Comparison of ENCODE assay signal across 1 cellular context in the genomic region with DNA sequence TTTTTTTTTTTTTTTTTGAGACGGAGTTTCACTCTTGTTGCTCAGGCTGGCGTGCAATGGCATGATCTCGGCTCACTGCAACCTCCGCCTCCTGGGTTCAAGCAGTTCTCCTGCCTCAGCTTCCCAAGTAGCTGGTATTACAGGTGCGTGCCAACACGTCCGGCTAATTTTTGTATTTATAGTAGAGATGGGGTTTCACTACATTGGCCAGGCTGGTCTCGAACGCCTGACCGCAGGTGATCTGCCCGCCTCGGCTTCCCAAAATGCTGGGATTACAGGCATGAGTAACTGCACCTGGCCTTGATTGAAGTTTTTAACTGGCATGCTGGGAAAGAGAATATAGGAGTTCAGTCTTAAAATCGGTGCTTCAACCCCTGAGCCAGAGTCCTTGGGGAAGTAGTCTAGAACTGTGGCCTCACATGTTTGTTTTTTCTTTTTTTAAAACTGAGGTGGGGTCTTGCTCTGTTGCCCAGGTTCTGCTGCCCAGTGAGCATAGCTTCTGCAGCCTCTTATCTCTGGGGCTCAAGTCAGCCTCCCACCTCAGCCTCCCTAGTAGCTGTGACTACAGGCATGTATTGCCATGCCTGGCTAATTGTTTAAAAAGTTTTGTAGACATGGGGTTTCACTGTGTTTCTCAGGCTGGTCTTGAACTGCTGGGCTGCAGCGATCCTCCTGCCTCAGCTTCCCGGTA.
TF ChIP-seq lines count a peak whose summit lies in the region.

No MANE protein-coding gene starts in this region.

TF ChIP-seq in HepG2, 621 proteins besides CTCF, POLR2A, EP300 and RAD21 (continues in another document):
- TF ChIP-seq IKZF4 (CRISPR knock-in tag; IDR thresholded peaks at IDR 0.05; ENCODE audit: borderline replicate concordance, low read depth, not compliant biosample characterization) (no peak), NFATC3 (CRISPR knock-in tag; IDR thresholded peaks at IDR 0.05) (no peak), HMGA1 (CRISPR knock-in tag; conservative IDR thresholded peaks at IDR 0.05) (no peak), SRF (IDR thresholded peaks at IDR 0.05; ENCODE audit: low read depth, low read length) (no peak), HOXA7 (CRISPR knock-in tag; IDR thresholded peaks at IDR 0.05) (no peak), MXI1 (IDR thresholded peaks at IDR 0.05; ENCODE audit: borderline replicate concordance, low read depth, low read length) (no peak), ZNF260 (CRISPR knock-in tag; IDR thresholded peaks at IDR 0.05; ENCODE audit: borderline replicate concordance, low read depth) (no peak), PHF20 (CRISPR knock-in tag; IDR thresholded peaks at IDR 0.05) (peak; percentile 18; the same call in 1 of the 2 replicates), ZNF121 (CRISPR knock-in tag; IDR thresholded peaks at IDR 0.05) (peak; percentile 89), MEF2D (CRISPR knock-in tag; IDR thresholded peaks at IDR 0.05) (no peak), ZNF460 (CRISPR knock-in tag; IDR thresholded peaks at IDR 0.05; ENCODE audit: borderline replicate concordance) (no peak), JDP2 (CRISPR knock-in tag; IDR thresholded peaks at IDR 0.05; ENCODE audit: borderline replicate concordance) (no peak), ZNF766 (CRISPR knock-in tag; IDR thresholded peaks at IDR 0.05; ENCODE audit: borderline replicate concordance) (0 out of 2 replicates have a peak, but pooled peaks have one; percentile 9), CHCHD3 (CRISPR knock-in tag; IDR thresholded peaks at IDR 0.05) (no peak), ZNF570 (CRISPR knock-in tag; IDR thresholded peaks at IDR 0.05; ENCODE audit: borderline replicate concordance) (no peak), CAMTA2 (CRISPR knock-in tag; IDR thresholded peaks at IDR 0.05; ENCODE audit: borderline replicate concordance) (no peak), ZZZ3 (CRISPR knock-in tag; IDR thresholded peaks at IDR 0.05; ENCODE audit: borderline replicate concordance) (no peak), NFE2 (CRISPR knock-in tag; IDR thresholded peaks at IDR 0.05) (no peak)
- TF ChIP-seq, protein P1, sequence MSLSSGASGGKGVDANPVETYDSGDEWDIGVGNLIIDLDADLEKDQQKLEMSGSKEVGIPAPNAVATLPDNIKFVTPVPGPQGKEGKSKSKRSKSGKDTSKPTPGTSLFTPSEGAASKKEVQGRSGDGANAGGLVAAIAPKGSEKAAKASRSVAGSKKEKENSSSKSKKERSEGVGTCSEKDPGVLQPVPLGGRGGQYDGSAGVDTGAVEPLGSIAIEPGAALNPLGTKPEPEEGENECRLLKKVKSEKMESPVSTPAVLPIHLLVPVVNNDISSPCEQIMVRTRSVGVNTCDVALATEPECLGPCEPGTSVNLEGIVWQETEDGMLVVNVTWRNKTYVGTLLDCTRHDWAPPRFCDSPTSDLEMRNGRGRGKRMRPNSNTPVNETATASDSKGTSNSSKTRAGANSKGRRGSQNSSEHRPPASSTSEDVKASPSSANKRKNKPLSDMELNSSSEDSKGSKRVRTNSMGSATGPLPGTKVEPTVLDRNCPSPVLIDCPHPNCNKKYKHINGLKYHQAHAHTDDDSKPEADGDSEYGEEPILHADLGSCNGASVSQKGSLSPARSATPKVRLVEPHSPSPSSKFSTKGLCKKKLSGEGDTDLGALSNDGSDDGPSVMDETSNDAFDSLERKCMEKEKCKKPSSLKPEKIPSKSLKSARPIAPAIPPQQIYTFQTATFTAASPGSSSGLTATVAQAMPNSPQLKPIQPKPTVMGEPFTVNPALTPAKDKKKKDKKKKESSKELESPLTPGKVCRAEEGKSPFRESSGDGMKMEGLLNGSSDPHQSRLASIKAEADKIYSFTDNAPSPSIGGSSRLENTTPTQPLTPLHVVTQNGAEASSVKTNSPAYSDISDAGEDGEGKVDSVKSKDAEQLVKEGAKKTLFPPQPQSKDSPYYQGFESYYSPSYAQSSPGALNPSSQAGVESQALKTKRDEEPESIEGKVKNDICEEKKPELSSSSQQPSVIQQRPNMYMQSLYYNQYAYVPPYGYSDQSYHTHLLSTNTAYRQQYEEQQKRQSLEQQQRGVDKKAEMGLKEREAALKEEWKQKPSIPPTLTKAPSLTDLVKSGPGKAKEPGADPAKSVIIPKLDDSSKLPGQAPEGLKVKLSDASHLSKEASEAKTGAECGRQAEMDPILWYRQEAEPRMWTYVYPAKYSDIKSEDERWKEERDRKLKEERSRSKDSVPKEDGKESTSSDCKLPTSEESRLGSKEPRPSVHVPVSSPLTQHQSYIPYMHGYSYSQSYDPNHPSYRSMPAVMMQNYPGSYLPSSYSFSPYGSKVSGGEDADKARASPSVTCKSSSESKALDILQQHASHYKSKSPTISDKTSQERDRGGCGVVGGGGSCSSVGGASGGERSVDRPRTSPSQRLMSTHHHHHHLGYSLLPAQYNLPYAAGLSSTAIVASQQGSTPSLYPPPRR (CRISPR knock-in tag; IDR thresholded peaks at IDR 0.05; ENCODE audit: borderline replicate concordance), result no peak
- TF ChIP-seq, protein P2, sequence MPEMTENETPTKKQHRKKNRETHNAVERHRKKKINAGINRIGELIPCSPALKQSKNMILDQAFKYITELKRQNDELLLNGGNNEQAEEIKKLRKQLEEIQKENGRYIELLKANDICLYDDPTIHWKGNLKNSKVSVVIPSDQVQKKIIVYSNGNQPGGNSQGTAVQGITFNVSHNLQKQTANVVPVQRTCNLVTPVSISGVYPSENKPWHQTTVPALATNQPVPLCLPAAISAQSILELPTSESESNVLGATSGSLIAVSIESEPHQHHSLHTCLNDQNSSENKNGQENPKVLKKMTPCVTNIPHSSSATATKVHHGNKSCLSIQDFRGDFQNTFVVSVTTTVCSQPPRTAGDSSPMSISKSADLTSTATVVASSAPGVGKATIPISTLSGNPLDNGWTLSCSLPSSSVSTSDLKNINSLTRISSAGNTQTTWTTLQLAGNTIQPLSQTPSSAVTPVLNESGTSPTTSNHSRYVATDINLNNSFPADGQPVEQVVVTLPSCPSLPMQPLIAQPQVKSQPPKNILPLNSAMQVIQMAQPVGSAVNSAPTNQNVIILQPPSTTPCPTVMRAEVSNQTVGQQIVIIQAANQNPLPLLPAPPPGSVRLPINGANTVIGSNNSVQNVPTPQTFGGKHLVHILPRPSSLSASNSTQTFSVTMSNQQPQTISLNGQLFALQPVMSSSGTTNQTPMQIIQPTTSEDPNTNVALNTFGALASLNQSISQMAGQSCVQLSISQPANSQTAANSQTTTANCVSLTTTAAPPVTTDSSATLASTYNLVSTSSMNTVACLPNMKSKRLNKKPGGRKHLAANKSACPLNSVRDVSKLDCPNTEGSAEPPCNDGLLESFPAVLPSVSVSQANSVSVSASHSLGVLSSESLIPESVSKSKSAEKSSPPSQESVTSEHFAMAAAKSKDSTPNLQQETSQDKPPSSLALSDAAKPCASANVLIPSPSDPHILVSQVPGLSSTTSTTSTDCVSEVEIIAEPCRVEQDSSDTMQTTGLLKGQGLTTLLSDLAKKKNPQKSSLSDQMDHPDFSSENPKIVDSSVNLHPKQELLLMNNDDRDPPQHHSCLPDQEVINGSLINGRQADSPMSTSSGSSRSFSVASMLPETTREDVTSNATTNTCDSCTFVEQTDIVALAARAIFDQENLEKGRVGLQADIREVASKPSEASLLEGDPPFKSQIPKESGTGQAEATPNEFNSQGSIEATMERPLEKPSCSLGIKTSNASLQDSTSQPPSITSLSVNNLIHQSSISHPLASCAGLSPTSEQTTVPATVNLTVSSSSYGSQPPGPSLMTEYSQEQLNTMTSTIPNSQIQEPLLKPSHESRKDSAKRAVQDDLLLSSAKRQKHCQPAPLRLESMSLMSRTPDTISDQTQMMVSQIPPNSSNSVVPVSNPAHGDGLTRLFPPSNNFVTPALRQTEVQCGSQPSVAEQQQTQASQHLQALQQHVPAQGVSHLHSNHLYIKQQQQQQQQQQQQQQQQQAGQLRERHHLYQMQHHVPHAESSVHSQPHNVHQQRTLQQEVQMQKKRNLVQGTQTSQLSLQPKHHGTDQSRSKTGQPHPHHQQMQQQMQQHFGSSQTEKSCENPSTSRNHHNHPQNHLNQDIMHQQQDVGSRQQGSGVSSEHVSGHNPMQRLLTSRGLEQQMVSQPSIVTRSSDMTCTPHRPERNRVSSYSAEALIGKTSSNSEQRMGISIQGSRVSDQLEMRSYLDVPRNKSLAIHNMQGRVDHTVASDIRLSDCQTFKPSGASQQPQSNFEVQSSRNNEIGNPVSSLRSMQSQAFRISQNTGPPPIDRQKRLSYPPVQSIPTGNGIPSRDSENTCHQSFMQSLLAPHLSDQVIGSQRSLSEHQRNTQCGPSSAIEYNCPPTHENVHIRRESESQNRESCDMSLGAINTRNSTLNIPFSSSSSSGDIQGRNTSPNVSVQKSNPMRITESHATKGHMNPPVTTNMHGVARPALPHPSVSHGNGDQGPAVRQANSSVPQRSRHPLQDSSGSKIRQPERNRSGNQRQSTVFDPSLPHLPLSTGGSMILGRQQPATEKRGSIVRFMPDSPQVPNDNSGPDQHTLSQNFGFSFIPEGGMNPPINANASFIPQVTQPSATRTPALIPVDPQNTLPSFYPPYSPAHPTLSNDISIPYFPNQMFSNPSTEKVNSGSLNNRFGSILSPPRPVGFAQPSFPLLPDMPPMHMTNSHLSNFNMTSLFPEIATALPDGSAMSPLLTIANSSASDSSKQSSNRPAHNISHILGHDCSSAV (CRISPR knock-in tag; IDR thresholded peaks at IDR 0.05; ENCODE audit: borderline replicate concordance), result no peak
- TF ChIP-seq, protein P3, sequence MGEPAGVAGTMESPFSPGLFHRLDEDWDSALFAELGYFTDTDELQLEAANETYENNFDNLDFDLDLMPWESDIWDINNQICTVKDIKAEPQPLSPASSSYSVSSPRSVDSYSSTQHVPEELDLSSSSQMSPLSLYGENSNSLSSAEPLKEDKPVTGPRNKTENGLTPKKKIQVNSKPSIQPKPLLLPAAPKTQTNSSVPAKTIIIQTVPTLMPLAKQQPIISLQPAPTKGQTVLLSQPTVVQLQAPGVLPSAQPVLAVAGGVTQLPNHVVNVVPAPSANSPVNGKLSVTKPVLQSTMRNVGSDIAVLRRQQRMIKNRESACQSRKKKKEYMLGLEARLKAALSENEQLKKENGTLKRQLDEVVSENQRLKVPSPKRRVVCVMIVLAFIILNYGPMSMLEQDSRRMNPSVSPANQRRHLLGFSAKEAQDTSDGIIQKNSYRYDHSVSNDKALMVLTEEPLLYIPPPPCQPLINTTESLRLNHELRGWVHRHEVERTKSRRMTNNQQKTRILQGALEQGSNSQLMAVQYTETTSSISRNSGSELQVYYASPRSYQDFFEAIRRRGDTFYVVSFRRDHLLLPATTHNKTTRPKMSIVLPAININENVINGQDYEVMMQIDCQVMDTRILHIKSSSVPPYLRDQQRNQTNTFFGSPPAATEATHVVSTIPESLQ (CRISPR knock-in tag; conservative IDR thresholded peaks at IDR 0.05), result no peak
- TF ChIP-seq, protein P4, sequence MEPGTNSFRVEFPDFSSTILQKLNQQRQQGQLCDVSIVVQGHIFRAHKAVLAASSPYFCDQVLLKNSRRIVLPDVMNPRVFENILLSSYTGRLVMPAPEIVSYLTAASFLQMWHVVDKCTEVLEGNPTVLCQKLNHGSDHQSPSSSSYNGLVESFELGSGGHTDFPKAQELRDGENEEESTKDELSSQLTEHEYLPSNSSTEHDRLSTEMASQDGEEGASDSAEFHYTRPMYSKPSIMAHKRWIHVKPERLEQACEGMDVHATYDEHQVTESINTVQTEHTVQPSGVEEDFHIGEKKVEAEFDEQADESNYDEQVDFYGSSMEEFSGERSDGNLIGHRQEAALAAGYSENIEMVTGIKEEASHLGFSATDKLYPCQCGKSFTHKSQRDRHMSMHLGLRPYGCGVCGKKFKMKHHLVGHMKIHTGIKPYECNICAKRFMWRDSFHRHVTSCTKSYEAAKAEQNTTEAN (CRISPR knock-in tag; conservative IDR thresholded peaks at IDR 0.05), result no peak
- TF ChIP-seq, protein P5, sequence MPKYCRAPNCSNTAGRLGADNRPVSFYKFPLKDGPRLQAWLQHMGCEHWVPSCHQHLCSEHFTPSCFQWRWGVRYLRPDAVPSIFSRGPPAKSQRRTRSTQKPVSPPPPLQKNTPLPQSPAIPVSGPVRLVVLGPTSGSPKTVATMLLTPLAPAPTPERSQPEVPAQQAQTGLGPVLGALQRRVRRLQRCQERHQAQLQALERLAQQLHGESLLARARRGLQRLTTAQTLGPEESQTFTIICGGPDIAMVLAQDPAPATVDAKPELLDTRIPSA (CRISPR knock-in tag; IDR thresholded peaks at IDR 0.05; ENCODE audit: borderline replicate concordance), result no peak
- TF ChIP-seq, protein P6, sequence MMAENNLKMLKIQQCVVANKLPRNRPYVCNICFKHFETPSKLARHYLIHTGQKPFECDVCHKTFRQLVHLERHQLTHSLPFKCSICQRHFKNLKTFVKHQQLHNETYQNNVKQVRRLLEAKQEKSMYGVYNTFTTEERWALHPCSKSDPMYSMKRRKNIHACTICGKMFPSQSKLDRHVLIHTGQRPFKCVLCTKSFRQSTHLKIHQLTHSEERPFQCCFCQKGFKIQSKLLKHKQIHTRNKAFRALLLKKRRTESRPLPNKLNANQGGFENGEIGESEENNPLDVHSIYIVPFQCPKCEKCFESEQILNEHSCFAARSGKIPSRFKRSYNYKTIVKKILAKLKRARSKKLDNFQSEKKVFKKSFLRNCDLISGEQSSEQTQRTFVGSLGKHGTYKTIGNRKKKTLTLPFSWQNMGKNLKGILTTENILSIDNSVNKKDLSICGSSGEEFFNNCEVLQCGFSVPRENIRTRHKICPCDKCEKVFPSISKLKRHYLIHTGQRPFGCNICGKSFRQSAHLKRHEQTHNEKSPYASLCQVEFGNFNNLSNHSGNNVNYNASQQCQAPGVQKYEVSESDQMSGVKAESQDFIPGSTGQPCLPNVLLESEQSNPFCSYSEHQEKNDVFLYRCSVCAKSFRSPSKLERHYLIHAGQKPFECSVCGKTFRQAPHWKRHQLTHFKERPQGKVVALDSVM (CRISPR knock-in tag; IDR thresholded peaks at IDR 0.05), result peak; percentile 78
- TF ChIP-seq, protein P7, sequence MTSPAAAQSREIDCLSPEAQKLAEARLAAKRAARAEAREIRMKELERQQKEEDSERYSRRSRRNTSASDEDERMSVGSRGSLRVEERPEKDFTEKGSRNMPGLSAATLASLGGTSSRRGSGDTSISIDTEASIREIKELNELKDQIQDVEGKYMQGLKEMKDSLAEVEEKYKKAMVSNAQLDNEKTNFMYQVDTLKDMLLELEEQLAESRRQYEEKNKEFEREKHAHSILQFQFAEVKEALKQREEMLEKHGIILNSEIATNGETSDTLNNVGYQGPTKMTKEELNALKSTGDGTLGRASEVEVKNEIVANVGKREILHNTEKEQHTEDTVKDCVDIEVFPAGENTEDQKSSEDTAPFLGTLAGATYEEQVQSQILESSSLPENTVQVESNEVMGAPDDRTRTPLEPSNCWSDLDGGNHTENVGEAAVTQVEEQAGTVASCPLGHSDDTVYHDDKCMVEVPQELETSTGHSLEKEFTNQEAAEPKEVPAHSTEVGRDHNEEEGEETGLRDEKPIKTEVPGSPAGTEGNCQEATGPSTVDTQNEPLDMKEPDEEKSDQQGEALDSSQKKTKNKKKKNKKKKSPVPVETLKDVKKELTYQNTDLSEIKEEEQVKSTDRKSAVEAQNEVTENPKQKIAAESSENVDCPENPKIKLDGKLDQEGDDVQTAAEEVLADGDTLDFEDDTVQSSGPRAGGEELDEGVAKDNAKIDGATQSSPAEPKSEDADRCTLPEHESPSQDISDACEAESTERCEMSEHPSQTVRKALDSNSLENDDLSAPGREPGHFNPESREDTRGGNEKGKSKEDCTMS (CRISPR knock-in tag; conservative IDR thresholded peaks at IDR 0.05), result no peak
- TF ChIP-seq, protein P8, sequence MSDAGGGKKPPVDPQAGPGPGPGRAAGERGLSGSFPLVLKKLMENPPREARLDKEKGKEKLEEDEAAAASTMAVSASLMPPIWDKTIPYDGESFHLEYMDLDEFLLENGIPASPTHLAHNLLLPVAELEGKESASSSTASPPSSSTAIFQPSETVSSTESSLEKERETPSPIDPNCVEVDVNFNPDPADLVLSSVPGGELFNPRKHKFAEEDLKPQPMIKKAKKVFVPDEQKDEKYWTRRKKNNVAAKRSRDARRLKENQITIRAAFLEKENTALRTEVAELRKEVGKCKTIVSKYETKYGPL (CRISPR knock-in tag; IDR thresholded peaks at IDR 0.05), result no peak
